In the genomic region with DNA sequence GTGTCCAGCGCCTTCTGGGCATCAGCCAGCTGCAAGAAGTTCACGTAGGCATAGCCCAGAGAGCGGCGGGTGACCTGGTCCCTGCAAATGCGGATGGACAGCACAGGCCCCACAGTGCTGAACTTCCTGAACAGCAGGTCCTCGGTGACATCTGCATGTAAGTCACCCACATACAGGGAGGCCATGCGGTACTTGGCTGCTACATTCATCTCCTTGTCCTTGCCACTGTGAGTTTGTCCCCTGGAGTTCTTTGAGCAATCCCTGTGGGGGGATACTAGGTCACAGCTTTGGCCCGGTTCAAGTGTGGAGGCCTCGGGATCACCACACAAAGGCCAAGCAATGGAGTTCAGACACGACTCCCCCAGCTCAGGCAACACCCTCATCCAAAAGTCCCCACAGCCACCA, we compare ENCODE assay signal across 10 cellular contexts. TPM values are rescaled to one million over a fixed set of nuclear protein-coding genes. Genes with fewer than 3 reads are reported as not detected.
DNase-seq lines count a peak whose midpoint lies in the region; ATAC-seq and TF ChIP-seq lines count a peak whose summit lies in the region.
"Had no signal": no experiment of that assay in that cellular context is flagged by ENCODE, and none has a peak within 500 bp of the region (broad histone marks: within the 10 kb centered on the region; RNA-seq: fewer than 3 reads in every experiment).

No MANE protein-coding gene starts in this region.

- H3K4me3 ChIP-seq in ACC112 (ENCODE audit: low read depth, low read length), result peak overlapping the region; percentile 62; the same call in 1 of the 2 replicates
- peak overlapping the region; percentile 58 for H3K4me3 ChIP-seq in fibroblast of pulmonary artery (replicated peaks; ENCODE audit: low read depth, low read length)
- H3K4me3 ChIP-seq in osteoblast (ENCODE audit: insufficient read depth, low read length), result peak overlapping the region; percentile 74

- H3K36me3 ChIP-seq in ACC112 (ENCODE audit: insufficient read depth, low read length) (no peaks in the 10 kb centered on the region), osteoblast (ENCODE audit: insufficient read depth, low read length) (no peaks in the 10 kb centered on the region)

- H3K4me3 Mint-ChIP-seq in stimulated activated effector memory CD8-positive, alpha-beta T cell treated with anti-CD3 and anti-CD28 coated beads, Interleukin-12 subunit alpha, Interleukin-12 subunit beta, amount 100 ng/mL, for 72 hours, result no peak overlapping the region

- H2AFZ ChIP-seq in ACC112 (ENCODE audit: low read length, unreplicated experiment) (no peak overlapping the region), osteoblast (ENCODE audit: low read length) (peak overlapping the region; percentile 97)

- H3K4me1 ChIP-seq in ACC112 (ENCODE audit: control insufficient read depth, insufficient read depth, low read length, unreplicated experiment) (no peaks in the 10 kb centered on the region), osteoblast (ENCODE audit: insufficient read depth, low read length) (no peaks in the 10 kb centered on the region)

- no peaks in the 10 kb centered on the region for H3K9me3 ChIP-seq in osteoblast (ENCODE audit: low read depth, low read length)

- no peak overlapping the region for H3K27ac Mint-ChIP-seq in stimulated activated effector memory CD8-positive, alpha-beta T cell treated with anti-CD3 and anti-CD28 coated beads, Interleukin-12 subunit alpha, Interleukin-12 subunit beta, amount 100 ng/mL, for 72 hours

- H3K4me2 ChIP-seq in osteoblast (ENCODE audit: insufficient read depth, low read length), result peak overlapping the region; percentile 84

- H3K36me3 Mint-ChIP-seq in stimulated activated effector memory CD8-positive, alpha-beta T cell treated with anti-CD3 and anti-CD28 coated beads, Interleukin-12 subunit alpha, Interleukin-12 subunit beta, amount 100 ng/mL, for 72 hours, result no peaks in the 10 kb centered on the region

- no peak for TF ChIP-seq CTCF in fibroblast of pulmonary artery (IDR thresholded peaks at IDR 0.05; ENCODE audit: low read length, missing control alignments)
- no peak for TF ChIP-seq CTCF in osteoblast (IDR thresholded peaks at IDR 0.05; ENCODE audit: extremely low read depth, low read depth, low read length)

- ATAC-seq in stimulated activated effector memory CD8-positive, alpha-beta T cell treated with anti-CD3 and anti-CD28 coated beads, Interleukin-12 subunit alpha, Interleukin-12 subunit beta, amount 100 ng/mL, for 72 hours, result no peak

- no peaks in the 10 kb centered on the region for H3K4me1 Mint-ChIP-seq in stimulated activated effector memory CD8-positive, alpha-beta T cell treated with anti-CD3 and anti-CD28 coated beads, Interleukin-12 subunit alpha, Interleukin-12 subunit beta, amount 100 ng/mL, for 72 hours

- H3K27ac ChIP-seq in ACC112 (ENCODE audit: low read depth, low read length) (no peak overlapping the region), osteoblast (ENCODE audit: low read depth, low read length) (no peak overlapping the region)
- H3K27ac ChIP-seq: C4-2B had no signal

- H3K27me3 ChIP-seq in ACC112 (ENCODE audit: insufficient read depth, low read length) (peaks cover 6% of the 10 kb centered on the region; the same call in 1 of the 2 replicates), osteoblast (ENCODE audit: insufficient read depth, low read length) (no peaks in the 10 kb centered on the region)

- no peaks in the 10 kb centered on the region for H4K20me1 ChIP-seq in osteoblast (ENCODE audit: insufficient read depth, low read length)

- peaks cover 6% of the 10 kb centered on the region for H3K9me3 Mint-ChIP-seq in stimulated activated effector memory CD8-positive, alpha-beta T cell treated with anti-CD3 and anti-CD28 coated beads, Interleukin-12 subunit alpha, Interleukin-12 subunit beta, amount 100 ng/mL, for 72 hours

- DNase-seq in NCI-H510A (lab: John Stamatoyannopoulos, UW), result peak; percentile 4
- no peak for DNase-seq in fibroblast of pulmonary artery (ENCODE audit: low read depth)
- no peak for DNase-seq in osteoblast (ENCODE audit: insufficient read length, low spot score, missing footprints)
- DNase-seq in stimulated activated effector memory CD8-positive, alpha-beta T cell treated with anti-CD3 and anti-CD28 coated beads, Interleukin-12 subunit alpha, Interleukin-12 subunit beta, amount 100 ng/mL, for 72 hours (ENCODE audit: low spot score in 2 of 2), result no peak
- no peak for DNase-seq in islet precursor cell
- DNase-seq in GM19238 (ENCODE audit: insufficient read length, low spot score), result no peak
- no peak for DNase-seq in AG08395 (ENCODE audit: low spot score)
- DNase-seq: activated CD4-positive, alpha-beta T cell treated with anti-CD3 and anti-CD28 coated beads for 4 hours had no signal

- H3K79me2 ChIP-seq in ACC112 (ENCODE audit: control insufficient read depth, insufficient read depth, low read length, unreplicated experiment) (no peaks in the 10 kb centered on the region), osteoblast (ENCODE audit: insufficient read depth, low read length) (no peaks in the 10 kb centered on the region)

RNA-seq across cellular contexts. Expression of a gene that starts 0.8 kb away (rescaled TPM):
- total RNA-seq in osteoblast, result 1.1 and 2.7 TPM in 2 replicates
